ENCODE assay signal across 10 cellular contexts in the genomic region with DNA sequence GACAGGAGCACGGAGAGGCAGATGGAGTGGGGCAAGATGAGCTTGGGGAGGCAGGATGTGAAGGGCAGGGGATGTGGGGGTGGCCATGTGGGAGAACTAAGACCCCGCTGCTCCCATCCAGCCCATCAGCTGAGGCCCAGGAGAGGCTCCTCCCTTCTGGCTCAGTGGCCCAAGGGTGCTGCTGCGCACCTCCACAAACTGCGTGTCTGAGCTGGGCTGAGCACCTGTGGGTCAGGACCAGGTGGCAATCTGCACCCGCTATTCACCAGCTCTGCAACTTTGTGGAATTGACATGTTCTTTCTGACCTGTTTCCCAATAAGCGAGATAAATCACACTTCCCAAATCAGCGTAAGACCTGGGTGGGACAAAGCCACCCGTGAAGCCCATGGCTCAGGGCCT. TPM values are rescaled to one million over a fixed set of nuclear protein-coding genes. Genes with fewer than 3 reads are reported as not detected.
DNase-seq lines count a peak whose midpoint lies in the region; ATAC-seq and TF ChIP-seq lines count a peak whose summit lies in the region.
"Had no signal": no experiment of that assay in that cellular context is flagged by ENCODE, and none has a peak within 500 bp of the region (broad histone marks: within the 10 kb centered on the region; RNA-seq: fewer than 3 reads in every experiment).

No MANE protein-coding gene starts in this region.

- H3K4me3 Mint-ChIP-seq in activated CD8-positive, alpha-beta memory T cell treated with anti-CD3 and anti-CD28 coated beads, Interleukin-2, amount 10 ng/mL, durations not matched to agents 7 days and 5 days: no peak overlapping the region
- H3K4me3 Mint-ChIP-seq in activated CD4-positive, alpha-beta memory T cell treated with anti-CD3 and anti-CD28 coated beads, Interleukin-2, amount 10 ng/mL, durations not matched to agents 7 days and 5 days: no peak overlapping the region
- H3K4me3 Mint-ChIP-seq in immature natural killer cell: peak overlapping the region in 4 of 5 donors; percentile 35 to 73 (median 40)

- CTCF ChIA-PET in activated CD8-positive, alpha-beta memory T cell treated with anti-CD3 and anti-CD28 coated beads, Interleukin-2, amount 10 ng/mL, durations not matched to agents 7 days and 5 days (lab: Charles Lee): interaction anchor here (1.2 to 2.7 kb wide), 9 partner anchors 7 to 37 kb away, joined by 3 to 20 read pairs (median 6); partner anchors contain the start of gene SREBF1
- CTCF ChIA-PET in activated CD4-positive, alpha-beta memory T cell treated with anti-CD3 and anti-CD28 coated beads, Interleukin-2, amount 10 ng/mL, durations not matched to agents 7 days and 5 days (lab: Charles Lee): interaction anchor here (0.8 to 2.0 kb wide), 5 partner anchors 10 to 71 kb away, joined by 3 to 11 read pairs (median 4); partner anchors contain the start of gene SREBF1
- CTCF ChIA-PET in GM10248 (lab: Yijun Ruan, JAX): interaction anchor here (1.4 to 6.0 kb wide), 3 partner anchors 12 to 136 kb away, joined by 3 to 37 read pairs (median 31); no protein-coding TSS in a partner anchor

- no peak for TF ChIP-seq CTCF in GM10248 (IDR thresholded peaks at IDR 0.05; ENCODE audit: control extremely low read depth, extremely low read depth, low read depth, missing control alignments)

- H3K9ac ChIP-seq in subcutaneous abdominal adipose tissue (ENCODE audit: low read length in 5 of 5): peak overlapping the region in 2 of 5 donors; percentile 42 to 48

- H3K27ac Mint-ChIP-seq in activated CD8-positive, alpha-beta memory T cell treated with anti-CD3 and anti-CD28 coated beads, Interleukin-2, amount 10 ng/mL, durations not matched to agents 7 days and 5 days: peak overlapping the region; percentile 94
- H3K27ac Mint-ChIP-seq in activated CD4-positive, alpha-beta memory T cell treated with anti-CD3 and anti-CD28 coated beads, Interleukin-2, amount 10 ng/mL, durations not matched to agents 7 days and 5 days: peak overlapping the region; percentile 58
- peak overlapping the region; percentile 37 to 97 (median 96) for H3K27ac Mint-ChIP-seq in immature natural killer cell

- H3K27ac ChIP-seq in subcutaneous abdominal adipose tissue (ENCODE audit: low read depth, low read length): peak overlapping the region; percentile 88

- no peak for DNase-seq in activated CD8-positive, alpha-beta memory T cell treated with anti-CD3 and anti-CD28 coated beads, Interleukin-2, amount 10 ng/mL, durations not matched to agents 7 days and 5 days
- DNase-seq in activated CD8-positive, alpha-beta memory T cell treated with anti-CD3 and anti-CD28 coated beads for 24 hours: no peak
- DNase-seq in activated CD4-positive, alpha-beta memory T cell treated with anti-CD3 and anti-CD28 coated beads, Interleukin-2, amount 10 ng/mL, durations not matched to agents 7 days and 5 days: no peak
- no peak for DNase-seq in immature natural killer cell
- DNase-seq in kidney tubule cell (ENCODE audit: low spot score): no peak
- DNase-seq in stimulated activated CD4-positive, alpha-beta T cell treated with anti-CD3 and anti-CD28 coated beads, Interleukin-12 subunit alpha, Interleukin-12 subunit beta, amount 100 ng/mL, for 4 hours: no peak
- no peak for DNase-seq in GM10248 (ENCODE audit: extremely low spot score)
- DNase-seq: ACHN, cerebellar nuclear complex had no signal

- no peaks in the 10 kb centered on the region for H3K27me3 ChIP-seq in subcutaneous abdominal adipose tissue (ENCODE audit: control insufficient read depth in 5 of 5, insufficient read depth in 4 of 5, low read length in 5 of 5)

- no peaks in the 10 kb centered on the region for H3K36me3 Mint-ChIP-seq in activated CD8-positive, alpha-beta memory T cell treated with anti-CD3 and anti-CD28 coated beads, Interleukin-2, amount 10 ng/mL, durations not matched to agents 7 days and 5 days
- peaks cover 6% of the 10 kb centered on the region for H3K36me3 Mint-ChIP-seq in activated CD4-positive, alpha-beta memory T cell treated with anti-CD3 and anti-CD28 coated beads, Interleukin-2, amount 10 ng/mL, durations not matched to agents 7 days and 5 days (ENCODE audit: low read depth)
- no peaks in the 10 kb centered on the region for H3K36me3 Mint-ChIP-seq in immature natural killer cell

- peaks cover 62% of the 10 kb centered on the region for H3K4me1 Mint-ChIP-seq in activated CD8-positive, alpha-beta memory T cell treated with anti-CD3 and anti-CD28 coated beads, Interleukin-2, amount 10 ng/mL, durations not matched to agents 7 days and 5 days
- H3K4me1 Mint-ChIP-seq in activated CD4-positive, alpha-beta memory T cell treated with anti-CD3 and anti-CD28 coated beads, Interleukin-2, amount 10 ng/mL, durations not matched to agents 7 days and 5 days: peaks cover 65% of the 10 kb centered on the region
- peaks cover 52 to 57% of the 10 kb centered on the region in 2 donors for H3K4me1 Mint-ChIP-seq in immature natural killer cell

- no peaks in the 10 kb centered on the region for H3K9me3 ChIP-seq in subcutaneous abdominal adipose tissue (ENCODE audit: control insufficient read depth in 5 of 5, low read length in 5 of 5)

- peaks cover 0 to 33% (median 11%) of the 10 kb centered on the region in 5 donors for H3K36me3 ChIP-seq in subcutaneous abdominal adipose tissue (ENCODE audit: control insufficient read depth in 5 of 5, insufficient read depth in 5 of 5, low read length in 5 of 5)

- POLR2A ChIA-PET in activated CD4-positive, alpha-beta memory T cell treated with anti-CD3 and anti-CD28 coated beads, Interleukin-2, amount 10 ng/mL, durations not matched to agents 7 days and 5 days (lab: Charles Lee): interaction anchor here (1.8 to 6.4 kb wide), 8 partner anchors 7 to 112 kb away, joined by 4 to 253 read pairs (median 15); partner anchors contain the start of gene SREBF1
- POLR2A ChIA-PET in GM10248 (lab: Yijun Ruan, JAX): no interaction called here

- no peaks in the 10 kb centered on the region for H3K9me3 Mint-ChIP-seq in activated CD8-positive, alpha-beta memory T cell treated with anti-CD3 and anti-CD28 coated beads, Interleukin-2, amount 10 ng/mL, durations not matched to agents 7 days and 5 days (ENCODE audit: low read depth)
- no peaks in the 10 kb centered on the region for H3K9me3 Mint-ChIP-seq in activated CD4-positive, alpha-beta memory T cell treated with anti-CD3 and anti-CD28 coated beads, Interleukin-2, amount 10 ng/mL, durations not matched to agents 7 days and 5 days
- no peaks in the 10 kb centered on the region for H3K9me3 Mint-ChIP-seq in immature natural killer cell

- no peak for ATAC-seq in activated CD8-positive, alpha-beta memory T cell treated with anti-CD3 and anti-CD28 coated beads, Interleukin-2, amount 10 ng/mL, durations not matched to agents 7 days and 5 days

- H3K4me1 ChIP-seq in subcutaneous abdominal adipose tissue (ENCODE audit: control insufficient read depth in 5 of 5, insufficient read depth in 5 of 5, low read length in 5 of 5): peaks cover 21 to 47% (median 35%) of the 10 kb centered on the region in 5 donors

- no peaks in the 10 kb centered on the region for H3K27me3 Mint-ChIP-seq in activated CD8-positive, alpha-beta memory T cell treated with anti-CD3 and anti-CD28 coated beads, Interleukin-2, amount 10 ng/mL, durations not matched to agents 7 days and 5 days
- no peaks in the 10 kb centered on the region for H3K27me3 Mint-ChIP-seq in activated CD4-positive, alpha-beta memory T cell treated with anti-CD3 and anti-CD28 coated beads, Interleukin-2, amount 10 ng/mL, durations not matched to agents 7 days and 5 days
- H3K27me3 Mint-ChIP-seq in immature natural killer cell (ENCODE audit: low read depth in 3 of 3): peaks cover 0 to 21% (median 15%) of the 10 kb centered on the region in 3 donors

- no peak overlapping the region for H3K4me3 ChIP-seq in subcutaneous abdominal adipose tissue (ENCODE audit: low read depth in 1 of 5, low read length in 5 of 5)

RNA-seq across cellular contexts. Expression of gene SREBF1, which starts 11.5 kb away (rescaled TPM):
- 100 to 1,000 TPM in 1 of 2 experiments, 10 to 100 TPM in 1; 90.6 to 184 TPM for total RNA-seq in activated CD8-positive, alpha-beta memory T cell treated with anti-CD3 and anti-CD28 coated beads, Interleukin-2, amount 10 ng/mL, durations not matched to agents 7 days and 5 days
- total RNA-seq in activated CD4-positive, alpha-beta memory T cell treated with anti-CD3 and anti-CD28 coated beads, Interleukin-2, amount 10 ng/mL, durations not matched to agents 7 days and 5 days: 100 to 1,000 TPM; 177 to 186 TPM
- polyA plus RNA-seq in immature natural killer cell: 10 to 100 TPM in 1 of 3 donors, 1 to 10 TPM in 2; 2.9 to 13.4 (median 4.4) TPM

Comparison
In these comparisons a context has a peak if more than half of its experiments do, and no peak if none do; other contexts are left out.
1. H3K4me3 Mint-ChIP-seq: peak in immature natural killer cell (4 of 5); none in activated CD8-positive, alpha-beta memory T cell treated with anti-CD3 and anti-CD28 coated beads, Interleukin-2, amount 10 ng/mL, durations not matched to agents 7 days and 5 days (single experiment) and activated CD4-positive, alpha-beta memory T cell treated with anti-CD3 and anti-CD28 coated beads, Interleukin-2, amount 10 ng/mL, durations not matched to agents 7 days and 5 days (single experiment).
2. Peak in every context shown above with its lines, with median percentiles within 50 percentile points of each other: H3K27ac Mint-ChIP-seq.